Comparison of ENCODE assay signal across 1 cellular context in genomic region chr1:247487057-247487456, GRCh38.
TF ChIP-seq lines count a peak whose summit lies in the region.

No MANE protein-coding gene starts in this region.

TF ChIP-seq in WTC11, 78 proteins besides CTCF, POLR2A, EP300 and RAD21 (continued from another document):
- TF ChIP-seq E2F4 (CRISPR knock-in tag; IDR thresholded peaks at IDR 0.05; ENCODE audit: borderline replicate concordance, low read depth) (no peak), NR2C2 (CRISPR knock-in tag; IDR thresholded peaks at IDR 0.05) (no peak), PRRX2 (CRISPR knock-in tag; IDR thresholded peaks at IDR 0.05) (no peak), TEAD1 (CRISPR knock-in tag; IDR thresholded peaks at IDR 0.05) (no peak), JAZF1 (CRISPR knock-in tag; IDR thresholded peaks at IDR 0.05) (no peak), RELA (CRISPR knock-in tag; IDR thresholded peaks at IDR 0.05; ENCODE audit: borderline replicate concordance) (no peak), ZBTB43 (CRISPR knock-in tag; IDR thresholded peaks at IDR 0.05) (no peak), ELF4 (CRISPR knock-in tag; IDR thresholded peaks at IDR 0.05; ENCODE audit: low read depth) (no peak), NFATC4 (CRISPR knock-in tag; IDR thresholded peaks at IDR 0.05) (no peak), OVOL2 (CRISPR knock-in tag; IDR thresholded peaks at IDR 0.05; ENCODE audit: borderline replicate concordance) (no peak), ZNF425 (CRISPR knock-in tag; conservative IDR thresholded peaks at IDR 0.05) (no peak), CREM (CRISPR knock-in tag; IDR thresholded peaks at IDR 0.05) (no peak), ZBTB21 (CRISPR knock-in tag; IDR thresholded peaks at IDR 0.05; ENCODE audit: borderline replicate concordance) (no peak)
